In genomic region chr5:76547242-76547890, GRCh38 we compare ENCODE assay signal across 8 cellular contexts.
DNase-seq lines count a peak whose midpoint lies in the region; ATAC-seq and TF ChIP-seq lines count a peak whose summit lies in the region.

No MANE protein-coding gene starts in this region.

- no peaks in the 10 kb centered on the region for H3K9me3 ChIP-seq in heart left ventricle
- no peaks in the 10 kb centered on the region for H3K9me3 ChIP-seq in thymus (ENCODE audit: control insufficient read depth)

- DNase-seq in NK-92 treated with Interleukin-12 subunit alpha and Interleukin-12 subunit beta, amount 100 ng/mL, for 24 hours (lab: John Stamatoyannopoulos, UW), result peak; percentile 39
- DNase-seq in NK-92 (lab: John Stamatoyannopoulos, UW; ENCODE audit: unreplicated experiment) (no peak), heart left ventricle (no peak), RKO (ENCODE audit: low spot score) (no peak), head of caudate nucleus (no peak)
- peak; percentile 37 for DNase-seq in activated CD4-positive, alpha-beta T cell treated with anti-CD3 and anti-CD28 coated beads for 48 hours

- intact Hi-C loops in heart left ventricle (cut with DNase I) (no loop called here), head of caudate nucleus (cut with DNase I) (no loop called here)

- H3K4me1 ChIP-seq in heart left ventricle (peaks cover 0 to 67% (median 0%) of the 10 kb centered on the region in 12 donors), thymus (ENCODE audit: control insufficient read depth, insufficient read depth, low read length) (peaks cover 3% of the 10 kb centered on the region)

- H3K4me3 ChIP-seq in heart left ventricle, result peak overlapping the region in 1 of 12 donors; percentile 15
- H3K4me3 ChIP-seq in thymus (ENCODE audit: low read length), result no peak overlapping the region

- H3K27ac ChIP-seq in heart left ventricle (peak overlapping the region in 6 of 12 donors; percentile 9 to 97 (median 36)), thymus (ENCODE audit: low read depth) (peak overlapping the region; percentile 71)

- TF ChIP-seq POLR2A in heart left ventricle (IDR thresholded peaks at IDR 0.05), result no peak

- H3K36me3 ChIP-seq in heart left ventricle, result no peaks in the 10 kb centered on the region
- no peaks in the 10 kb centered on the region for H3K36me3 ChIP-seq in thymus (ENCODE audit: control insufficient read depth, insufficient read depth)

- no peak for TF ChIP-seq CTCF in heart left ventricle (IDR thresholded peaks at IDR 0.05)

- WGBS in heart left ventricle, 4 donors, result 37 to 47% (median 45%) methylated on average over 4 of the region's 4 CpGs
- 2% methylated on average over 4 of the region's 4 CpGs for WGBS in thymus

- H3K27me3 ChIP-seq in heart left ventricle, result no peaks in the 10 kb centered on the region
- no peaks in the 10 kb centered on the region for H3K27me3 ChIP-seq in thymus (ENCODE audit: control insufficient read depth, insufficient read depth)

- ATAC-seq in HG03159 (IDR thresholded peaks at IDR 0.05; ENCODE audit: unreplicated experiment) (peak; percentile 70), heart left ventricle (peak; percentile 54 to 83 (median 65))

Comparison
In these comparisons a context has a peak if more than half of its experiments do, and no peak if none do; other contexts are left out.
1. DNase-seq: peak in NK-92 treated with Interleukin-12 subunit alpha and Interleukin-12 subunit beta, amount 100 ng/mL, for 24 hours (single experiment) and activated CD4-positive, alpha-beta T cell treated with anti-CD3 and anti-CD28 coated beads for 48 hours (single experiment); none in NK-92 (single experiment), heart left ventricle (0 of 5), RKO (single experiment) and head of caudate nucleus (0 of 42).